9 cellular contexts compared by ENCODE assay signal in the genomic region with DNA sequence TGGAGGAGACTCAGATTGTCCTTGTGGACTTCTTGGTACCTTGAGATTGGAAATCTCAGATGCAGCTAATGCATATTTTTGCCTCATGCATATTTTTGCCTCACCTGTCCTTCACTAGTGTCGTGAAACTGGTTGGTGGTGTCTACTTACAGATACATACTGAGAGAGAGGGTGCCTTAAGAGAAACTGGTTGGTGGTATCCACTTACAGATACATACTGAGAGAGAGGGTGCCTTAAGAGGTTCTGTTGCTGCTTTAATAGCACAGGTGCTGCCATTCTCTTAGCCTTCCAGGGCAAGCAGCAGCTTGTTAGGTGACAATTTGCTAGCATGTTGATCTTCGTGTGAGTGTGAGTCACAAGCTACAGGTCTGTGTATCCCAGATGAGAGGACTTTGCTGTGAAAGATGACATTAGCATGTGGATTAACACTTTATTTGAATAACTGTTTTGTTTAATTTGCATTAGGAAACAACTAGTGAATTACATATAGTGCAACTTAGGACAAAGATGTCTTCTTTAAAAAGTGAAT. TPM values are rescaled to one million over a fixed set of nuclear protein-coding genes. Genes with fewer than 3 reads are reported as not detected.
DNase-seq lines count a peak whose midpoint lies in the region; ATAC-seq and TF ChIP-seq lines count a peak whose summit lies in the region.
"Had no signal": no experiment of that assay in that cellular context is flagged by ENCODE, and none has a peak within 500 bp of the region (broad histone marks: within the 10 kb centered on the region; RNA-seq: fewer than 3 reads in every experiment).

No MANE protein-coding gene starts in this region.

- peak overlapping the region; percentile 88 for H3K27ac ChIP-seq in CD4-positive, CD25-positive, alpha-beta regulatory T cell (ENCODE audit: insufficient read depth, low read length, poor library complexity, severe bottlenecking)
- H3K27ac ChIP-seq in Panc1 (ENCODE audit: low read length) (peak overlapping the region; percentile 98), vagina (no peak overlapping the region)

- TF ChIP-seq CTCF in HFF-Myc (IDR thresholded peaks at IDR 0.05; ENCODE audit: low read depth, low read length, missing control alignments) (no peak), Panc1 (IDR thresholded peaks at IDR 0.05) (no peak), glutamatergic neuron (IDR thresholded peaks at IDR 0.05; ENCODE audit: partially characterized antibody, unreplicated experiment) (no peak), vagina (IDR thresholded peaks at IDR 0.05) (no peak)

- no peaks in the 10 kb centered on the region for H3K36me3 ChIP-seq in CD4-positive, CD25-positive, alpha-beta regulatory T cell (ENCODE audit: control insufficient read depth, insufficient read depth, low read length)
- H3K36me3 ChIP-seq in Panc1 (ENCODE audit: control insufficient read depth, insufficient read depth, low read length): peaks cover 60% of the 10 kb centered on the region
- no peaks in the 10 kb centered on the region for H3K36me3 ChIP-seq in vagina

- H3K9me3 ChIP-seq in CD4-positive, CD25-positive, alpha-beta regulatory T cell (ENCODE audit: control insufficient read depth in 2 of 2, low read length in 2 of 2): no peaks in the 10 kb centered on the region
- H3K9me3 ChIP-seq in Panc1 (ENCODE audit: control insufficient read depth, insufficient read depth, low read depth, low read length) (no peaks in the 10 kb centered on the region), vagina (no peaks in the 10 kb centered on the region)

- in situ Hi-C loops in Panc1 (cut with HindIII; ENCODE audit: low pct_unique_long_range_greater_than_20kb, low sequenced_read_pairs): no loop called here

- intact Hi-C loops in Panc1 (cut with micrococcal nuclease; ENCODE audit: unreplicated experiment) (no loop called here), vagina (cut with DNase I) (no loop called here)

- H3K27me3 ChIP-seq in CD4-positive, CD25-positive, alpha-beta regulatory T cell (ENCODE audit: control insufficient read depth, insufficient read depth, low read length): no peaks in the 10 kb centered on the region
- no peaks in the 10 kb centered on the region for H3K27me3 ChIP-seq in Panc1 (ENCODE audit: control insufficient read depth, insufficient read depth, low read length)
- no peaks in the 10 kb centered on the region for H3K27me3 ChIP-seq in vagina

- POLR2A ChIA-PET in Panc1 (lab: Charles Lee): no interaction called here

- peaks cover 2% of the 10 kb centered on the region for H3K36me3 Mint-ChIP-seq in CD4-positive, CD25-positive, alpha-beta regulatory T cell
- no peaks in the 10 kb centered on the region for H3K36me3 Mint-ChIP-seq in glutamatergic neuron (ENCODE audit: unreplicated experiment)

- peak overlapping the region; percentile 92 for H3K4me3 ChIP-seq in CD4-positive, CD25-positive, alpha-beta regulatory T cell (ENCODE audit: low read depth, low read length)
- H3K4me3 ChIP-seq in HFF-Myc (replicated peaks; ENCODE audit: low read depth, low read length): peak overlapping the region; percentile 71
- H3K4me3 ChIP-seq in Panc1 (ENCODE audit: low read depth in 2 of 2, low read length in 2 of 2): peak overlapping the region; percentile 84 to 87
- H3K4me3 ChIP-seq in vagina: no peak overlapping the region

- CTCF ChIA-PET in Panc1 (lab: Charles Lee): interaction anchor here (0.6 kb wide), 1 partner anchor 22 kb away, joined by 13 read pairs; no protein-coding TSS in a partner anchor

- H3K4me1 ChIP-seq in CD4-positive, CD25-positive, alpha-beta regulatory T cell (ENCODE audit: control insufficient read depth, insufficient read depth, low read length, poor library complexity, severe bottlenecking): peaks cover 64% of the 10 kb centered on the region
- H3K4me1 ChIP-seq in Panc1 (ENCODE audit: control insufficient read depth, insufficient read depth, low read length) (peaks cover 37% of the 10 kb centered on the region), vagina (peaks cover 18% of the 10 kb centered on the region)

- BruUV-seq in Panc1 (replicated peaks; lab: Mats Ljungman, UMichigan): no TSS peak

- DNase-seq in CD4-positive, CD25-positive, alpha-beta regulatory T cell: no peak
- DNase-seq in HFF-Myc (ENCODE audit: extremely low read depth, low read depth): no peak
- no peak for DNase-seq in Panc1 (ENCODE audit: low read depth, low spot score)
- DNase-seq in glutamatergic neuron: no peak
- no peak for DNase-seq in vagina (ENCODE audit: extremely low spot score in 2 of 2)
- DNase-seq in AG20443 (ENCODE audit: low spot score): no peak
- DNase-seq: NK-92 treated with Interleukin-12 subunit alpha and Interleukin-12 subunit beta, amount 100 ng/mL, for 24 hours had no signal

- H3K27me3 Mint-ChIP-seq in CD4-positive, CD25-positive, alpha-beta regulatory T cell: peaks cover 5% of the 10 kb centered on the region
- H3K27me3 Mint-ChIP-seq in glutamatergic neuron (ENCODE audit: unreplicated experiment): peaks cover 6% of the 10 kb centered on the region

- ATAC-seq in CD4-positive, CD25-positive, alpha-beta regulatory T cell (ENCODE audit: low read depth in 2 of 2): peak; percentile 6 to 12
- ATAC-seq in Panc1: no peak
- no peak for ATAC-seq in GM21423 (IDR thresholded peaks at IDR 0.05; ENCODE audit: unreplicated experiment)
- no peak for ATAC-seq in HG03280 (IDR thresholded peaks at IDR 0.05; ENCODE audit: unreplicated experiment)

- peak overlapping the region; percentile 91 to 97 (median 96) for H3K27ac Mint-ChIP-seq in CD4-positive, CD25-positive, alpha-beta regulatory T cell
- no peak overlapping the region for H3K27ac Mint-ChIP-seq in glutamatergic neuron (ENCODE audit: unreplicated experiment)

- peak overlapping the region; percentile 96 to 97 (median 96) for H3K4me3 Mint-ChIP-seq in CD4-positive, CD25-positive, alpha-beta regulatory T cell
- peak overlapping the region; percentile 54 for H3K4me3 Mint-ChIP-seq in glutamatergic neuron (ENCODE audit: unreplicated experiment)

- no peak for TF ChIP-seq POLR2A in vagina (IDR thresholded peaks at IDR 0.05)

- no peaks in the 10 kb centered on the region for H3K9me3 Mint-ChIP-seq in CD4-positive, CD25-positive, alpha-beta regulatory T cell
- peaks cover 3% of the 10 kb centered on the region for H3K9me3 Mint-ChIP-seq in glutamatergic neuron (ENCODE audit: unreplicated experiment)

- H3K4me1 Mint-ChIP-seq in CD4-positive, CD25-positive, alpha-beta regulatory T cell: peaks cover 48 to 77% (median 63%) of the 10 kb centered on the region in 4 donors
- H3K4me1 Mint-ChIP-seq in glutamatergic neuron (ENCODE audit: low read depth, unreplicated experiment): peaks cover 17% of the 10 kb centered on the region

RNA-seq across cellular contexts. Expression of gene PTTG1, which starts 1.4 kb away (rescaled TPM):
- total RNA-seq in CD4-positive, CD25-positive, alpha-beta regulatory T cell: 44.5 TPM
- 100 to 1,000 TPM in 3 of 4 donors, 10 to 100 TPM in 1; 87.8 to 148 (median 108) TPM for polyA plus RNA-seq in CD4-positive, CD25-positive, alpha-beta regulatory T cell
- 171 TPM for total RNA-seq in Panc1 (2021; ENCODE audit: unreplicated experiment)
- 55.0 TPM for polyA plus RNA-seq in Panc1 (2012; ENCODE audit: insufficient read length)
- total RNA-seq in glutamatergic neuron (ENCODE audit: unreplicated experiment): 25.3 TPM
- 89.1 TPM for total RNA-seq in vagina

RNA-seq across cellular contexts. Expression of gene SLU7, which starts 4.2 kb away (rescaled TPM):
- 106 TPM for total RNA-seq in CD4-positive, CD25-positive, alpha-beta regulatory T cell
- 100 to 1,000 TPM in 2 of 4 donors, 10 to 100 TPM in 2; 69.8 to 115 (median 93.3) TPM for polyA plus RNA-seq in CD4-positive, CD25-positive, alpha-beta regulatory T cell
- total RNA-seq in Panc1 (2021; ENCODE audit: unreplicated experiment) (45.7 TPM), glutamatergic neuron (ENCODE audit: unreplicated experiment) (44.7 TPM), vagina (24.3 TPM)
- 31.0 TPM for polyA plus RNA-seq in Panc1 (2012; ENCODE audit: insufficient read length)

RNA-seq across cellular contexts. Expression of gene FAM200C, which starts 23.2 kb away (rescaled TPM):
- total RNA-seq in CD4-positive, CD25-positive, alpha-beta regulatory T cell: not detected
- under 1 TPM; 0.17 to 0.37 (median 0.35) TPM for polyA plus RNA-seq in CD4-positive, CD25-positive, alpha-beta regulatory T cell
- total RNA-seq in Panc1 (2021; ENCODE audit: unreplicated experiment) (3.0 TPM), glutamatergic neuron (ENCODE audit: unreplicated experiment) (5.1 TPM), vagina (2.5 TPM)
- polyA plus RNA-seq in Panc1 (2012; ENCODE audit: insufficient read length): 1.1 TPM

RNA-seq across cellular contexts. Expression of gene C1QTNF2, which starts 52.7 kb away (rescaled TPM):
- total RNA-seq in CD4-positive, CD25-positive, alpha-beta regulatory T cell: not detected
- not detected for polyA plus RNA-seq in CD4-positive, CD25-positive, alpha-beta regulatory T cell
- total RNA-seq in Panc1 (2021; ENCODE audit: unreplicated experiment): 0.44 TPM
- polyA plus RNA-seq in Panc1 (2012; ENCODE audit: insufficient read length): not detected
- total RNA-seq in glutamatergic neuron (ENCODE audit: unreplicated experiment): 1.0 TPM
- total RNA-seq in vagina: 1.7 TPM

Comparison
In these comparisons a context has a peak if more than half of its experiments do, and no peak if none do; other contexts are left out.
1. ATAC-seq: peak in CD4-positive, CD25-positive, alpha-beta regulatory T cell (2 of 2); none in Panc1 (single experiment), GM21423 (single experiment) and HG03280 (single experiment).
2. H3K4me3 ChIP-seq: peak in CD4-positive, CD25-positive, alpha-beta regulatory T cell (single experiment), HFF-Myc (single experiment) and Panc1 (2 of 2); none in vagina (0 of 2).